8 cellular contexts compared by ENCODE assay signal in genomic region chr2:181393472-181393871, GRCh38.
A peak's percentile ranks its signal among the peaks of the same experiment; 100 is the strongest.
DNase-seq lines count a peak whose midpoint lies in the region; ATAC-seq and TF ChIP-seq lines count a peak whose summit lies in the region.

No MANE protein-coding gene starts in this region.

- peaks cover 9% of the 10 kb centered on the region; the same call in 1 of the 2 replicates for H3K4me1 ChIP-seq in PC-9 (replicated peaks; ENCODE audit: insufficient read depth)

- CTCF ChIA-PET in PC-9 (lab: Charles Lee): no interaction called here

- peak overlapping the region; percentile 49; the same call in 1 of the 2 replicates for H3K4me3 ChIP-seq in PC-9
- no peak overlapping the region for H3K4me3 ChIP-seq in lower leg skin (ENCODE audit: low read depth, poor library complexity, severe bottlenecking)

- intact Hi-C loops in PC-9 (cut with micrococcal nuclease; ENCODE audit: unreplicated experiment) (no loop called here), lower leg skin (cut with DNase I; ENCODE audit: low total_unique reads) (no loop called here)

- peak overlapping the region; percentile 87 to 88 for H3K4me3 Mint-ChIP-seq in effector memory CD8-positive, alpha-beta T cell

- H3K79me2 ChIP-seq in PC-9 (ENCODE audit: low read depth): no peaks in the 10 kb centered on the region

- peaks cover 22 to 33% of the 10 kb centered on the region in 2 donors for H3K4me1 Mint-ChIP-seq in effector memory CD8-positive, alpha-beta T cell (ENCODE audit: low read depth in 2 of 2)

- WGBS in lower leg skin, 2 donors: 4 to 9% methylated on average over 1 of the region's 1 CpG

- no peaks in the 10 kb centered on the region for H4K20me1 ChIP-seq in PC-9 (ENCODE audit: insufficient read depth)

- no peaks in the 10 kb centered on the region for H3F3A ChIP-seq in PC-9 (ENCODE audit: insufficient read depth, low read depth)

- TF ChIP-seq CTCF in PC-9 (conservative IDR thresholded peaks at IDR 0.05) (no peak), lower leg skin (IDR thresholded peaks at IDR 0.05) (no peak)

- BruUV-seq in PC-9 (replicated peaks; lab: Mats Ljungman, UMichigan): no TSS peak

- no peak for TF ChIP-seq POLR2A in lower leg skin (IDR thresholded peaks at IDR 0.05)

- peaks cover 0 to 2% of the 10 kb centered on the region in 2 donors for H3K9me3 Mint-ChIP-seq in effector memory CD8-positive, alpha-beta T cell

- H3K27me3 ChIP-seq in PC-9 (ENCODE audit: insufficient read depth, low read depth): no peaks in the 10 kb centered on the region

- H2AFZ ChIP-seq in PC-9: peak overlapping the region; percentile 76

- POLR2A ChIA-PET in PC-9 (lab: Charles Lee; ENCODE audit: unreplicated experiment): interaction anchor here (0.6 kb wide), 1 partner anchor 9 kb away, joined by 3 read pairs; no protein-coding TSS in a partner anchor

- H3K36me3 Mint-ChIP-seq in effector memory CD8-positive, alpha-beta T cell (ENCODE audit: insufficient read depth): peaks cover 14% of the 10 kb centered on the region

- DNase-seq in NCI-H1417 (lab: John Stamatoyannopoulos, UW) (peak in 2 of 3 experiments; percentile 4 to 38), NCI-H1417 treated with DMSO at 0.1 percent for 48 hours (lab: John Stamatoyannopoulos, UW) (no peak), PC-9 (peak; percentile 5 to 64), smooth muscle cell of the brain vasculature (ENCODE audit: low read depth, low spot score) (peak; percentile 35), NCI-H187 treated with DMSO at 0.1 percent for 48 hours (lab: John Stamatoyannopoulos, UW) (no peak), lower leg skin (ENCODE audit: low spot score in 2 of 2) (no peak)
- DNase-seq in effector memory CD8-positive, alpha-beta T cell: peak; percentile 6 to 47 (median 8)

- no peaks in the 10 kb centered on the region; the same call in 1 of the 2 replicates for H3K9me3 ChIP-seq in PC-9 (ENCODE audit: insufficient read depth, low read depth)

- no peaks in the 10 kb centered on the region for H3K36me3 ChIP-seq in PC-9 (ENCODE audit: low read depth)

- H3K27ac Mint-ChIP-seq in effector memory CD8-positive, alpha-beta T cell: peak overlapping the region; percentile 99

- H3K27me3 Mint-ChIP-seq in effector memory CD8-positive, alpha-beta T cell: no peaks in the 10 kb centered on the region

- ATAC-seq in HG02973 (IDR thresholded peaks at IDR 0.05; ENCODE audit: unreplicated experiment): peak; percentile 69
- peak; percentile 54 for ATAC-seq in effector memory CD8-positive, alpha-beta T cell (replicated peaks)

- H3K4me2 ChIP-seq in PC-9: peak overlapping the region; percentile 59

- peaks cover 7% of the 10 kb centered on the region; the same call in 1 of the 2 replicates for H3K9me2 ChIP-seq in PC-9 (ENCODE audit: insufficient read depth)

- peak overlapping the region; percentile 18; the same call in 1 of the 2 replicates for H3K27ac ChIP-seq in PC-9

Comparison
In these comparisons a context has a peak if more than half of its experiments do, and no peak if none do; other contexts are left out.
1. DNase-seq: peak in NCI-H1417 (2 of 3), PC-9 (2 of 2), effector memory CD8-positive, alpha-beta T cell (3 of 3) and smooth muscle cell of the brain vasculature (single experiment); none in NCI-H1417 treated with DMSO at 0.1 percent for 48 hours (single experiment), NCI-H187 treated with DMSO at 0.1 percent for 48 hours (single experiment) and lower leg skin (0 of 2).